Comparison of ENCODE assay signal across 15 cellular contexts in the genomic region with DNA sequence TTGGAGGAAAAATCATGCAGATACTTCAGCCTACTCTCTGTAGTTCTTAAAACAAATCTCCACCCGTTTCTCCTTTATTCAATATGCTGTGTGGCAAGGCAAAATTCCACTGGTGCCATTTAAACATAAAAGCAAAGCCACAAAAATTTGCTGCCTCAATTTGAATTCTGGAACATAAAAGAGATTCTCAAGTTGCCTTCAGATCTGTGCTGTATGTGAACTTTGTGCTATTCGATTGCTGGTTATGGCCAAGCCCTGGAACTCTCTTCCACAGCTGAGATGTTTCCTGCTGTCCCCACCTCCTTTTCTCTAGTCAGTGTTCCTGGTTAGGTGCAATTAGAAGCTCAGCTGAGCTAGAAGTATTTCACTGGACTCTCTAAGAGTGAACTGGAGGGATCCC.
DNase-seq lines count a peak whose midpoint lies in the region; TF ChIP-seq lines count a peak whose summit lies in the region.
"Had no signal": no experiment of that assay in that cellular context is flagged by ENCODE, and none has a peak within 500 bp of the region (broad histone marks: within the 10 kb centered on the region; RNA-seq: fewer than 3 reads in every experiment).

No MANE protein-coding gene starts in this region.

- H3K27me3 ChIP-seq in neuron (ENCODE audit: insufficient read depth, low read length) (no peaks in the 10 kb centered on the region), vagina (no peaks in the 10 kb centered on the region)

- intact Hi-C loops in vagina (cut with DNase I): no loop called here

- peak overlapping the region; percentile 30 for H2AFZ ChIP-seq in neuron (ENCODE audit: low read depth, low read length)

- no peaks in the 10 kb centered on the region for H3K36me3 ChIP-seq in neuron (ENCODE audit: insufficient read depth, low read length)
- no peaks in the 10 kb centered on the region for H3K36me3 ChIP-seq in vagina

- no peaks in the 10 kb centered on the region for H3K9me3 ChIP-seq in neuron (ENCODE audit: low read length)
- H3K9me3 ChIP-seq in vagina: no peaks in the 10 kb centered on the region

- TF ChIP-seq CTCF in choroid plexus epithelial cell (conservative IDR thresholded peaks at IDR 0.05; ENCODE audit: low read depth, low read length) (no peak), vagina (IDR thresholded peaks at IDR 0.05) (no peak)

- no peak for TF ChIP-seq POLR2A in vagina (IDR thresholded peaks at IDR 0.05)

- H3K4me3 ChIP-seq in choroid plexus epithelial cell (ENCODE audit: low read depth, low read length) (no peak overlapping the region), neuron (ENCODE audit: low read length) (no peak overlapping the region), vagina (no peak overlapping the region)

- peak; percentile 21 for DNase-seq in M059J (ENCODE audit: low read depth)
- peak; percentile 14 for DNase-seq in choroid plexus epithelial cell (ENCODE audit: low read depth)
- peak; percentile 20 for DNase-seq in stromal cell of bone marrow (ENCODE audit: low read depth)
- no peak for DNase-seq in hypothalamus (lab: John Stamatoyannopoulos, UW)
- no peak for DNase-seq in vagina (ENCODE audit: extremely low spot score in 2 of 2)
- DNase-seq in substantia nigra (lab: John Stamatoyannopoulos, UW): no peak
- DNase-seq: C1 segment of cervical spinal cord, NCI-H1417 treated with DMSO at 0.1 percent for 48 hours, NCI-H1930, NCI-H226, NCI-H524, NCI-H82, SHP77 had no signal

- no peak overlapping the region for H3K27ac ChIP-seq in vagina
- H3K27ac ChIP-seq in substantia nigra (ENCODE audit: low read depth, low read length, poor library complexity, severe bottlenecking): no peak overlapping the region
- H3K27ac ChIP-seq: KMS-11 had no signal

- H3K4me1 ChIP-seq in neuron (ENCODE audit: insufficient read depth, low read length) (no peaks in the 10 kb centered on the region), vagina (no peaks in the 10 kb centered on the region)

Comparison
In these comparisons a context has a peak if more than half of its experiments do, and no peak if none do; other contexts are left out.
1. DNase-seq: peak in M059J (single experiment), choroid plexus epithelial cell (single experiment) and stromal cell of bone marrow (single experiment); none in hypothalamus (0 of 51), vagina (0 of 2) and substantia nigra (0 of 49).